In the genomic region with DNA sequence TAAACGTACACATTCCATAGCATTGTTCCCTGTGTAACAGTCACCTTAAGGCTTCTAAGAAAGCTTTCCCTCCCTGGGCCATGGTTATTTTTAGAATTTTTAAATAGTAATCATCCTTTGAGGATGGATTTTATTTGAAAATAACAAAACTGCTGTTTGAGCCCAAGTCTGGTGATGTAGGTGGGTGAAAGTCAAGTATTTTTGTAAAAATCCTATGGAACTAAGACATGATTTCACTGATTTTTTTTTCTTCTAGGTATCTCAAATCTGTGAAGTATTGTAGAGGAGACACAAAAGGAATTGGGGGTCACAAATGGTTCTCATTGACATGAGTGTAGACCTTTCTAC, we compare ENCODE assay signal across 8 cellular contexts. TPM values are rescaled to one million over a fixed set of nuclear protein-coding genes. Genes with fewer than 3 reads are reported as not detected.
DNase-seq lines count a peak whose midpoint lies in the region; ATAC-seq and TF ChIP-seq lines count a peak whose summit lies in the region.

No MANE protein-coding gene starts in this region.

- peaks cover 0 to 51% (median 49%) of the 10 kb centered on the region in 9 donors for H3K36me3 ChIP-seq in heart left ventricle
- peaks cover 37 to 41% of the 10 kb centered on the region in 2 donors for H3K36me3 ChIP-seq in ascending aorta
- peaks cover 60% of the 10 kb centered on the region for H3K36me3 ChIP-seq in mesodermal cell (ENCODE audit: control insufficient read depth, insufficient read depth, low read length)
- H3K36me3 ChIP-seq in uterus = no peaks in the 10 kb centered on the region

- 0 to 5% (median 2%) methylated on average over 1 of the region's 1 CpG for WGBS in heart left ventricle, 4 donors
- no CpG with 5 or more reads among the region's 1 CpG for WGBS in mesodermal cell (ENCODE audit: insufficient coverage in 2 of 2), 2 experiments

- no peaks in the 10 kb centered on the region for H3K27me3 ChIP-seq in heart left ventricle
- H3K27me3 ChIP-seq in ascending aorta = no peaks in the 10 kb centered on the region
- no peaks in the 10 kb centered on the region for H3K27me3 ChIP-seq in uterus

- no peaks in the 10 kb centered on the region for H3K9me3 ChIP-seq in heart left ventricle
- H3K9me3 ChIP-seq in ascending aorta = no peaks in the 10 kb centered on the region
- H3K9me3 ChIP-seq in mesodermal cell (ENCODE audit: control insufficient read depth, low read length) = no peaks in the 10 kb centered on the region
- no peaks in the 10 kb centered on the region for H3K9me3 ChIP-seq in uterus

- H3K4me1 ChIP-seq in heart left ventricle = peaks cover 3 to 79% (median 51%) of the 10 kb centered on the region in 12 donors
- H3K4me1 ChIP-seq in ascending aorta = peaks cover 7 to 30% of the 10 kb centered on the region in 2 donors
- peaks cover 3% of the 10 kb centered on the region for H3K4me1 ChIP-seq in mesodermal cell (ENCODE audit: control insufficient read depth, insufficient read depth, low read length, poor library complexity, severe bottlenecking)
- peaks cover 0 to 14% of the 10 kb centered on the region in 2 donors for H3K4me1 ChIP-seq in uterus

- H3K27ac ChIP-seq in heart left ventricle (peak overlapping the region in 11 of 12 donors; percentile 15 to 98 (median 95)), ascending aorta (peak overlapping the region in 1 of 2 donors; percentile 29), mesodermal cell (ENCODE audit: low read depth, low read length, severe bottlenecking) (peak overlapping the region; percentile 46), uterus (peak overlapping the region; percentile 87 to 92)

- intact Hi-C loops in heart left ventricle (cut with DNase I) = loop anchor here (1.0 to 10.0 kb wide), 16 partner anchors 54 to 534 kb away; partner anchors contain the start of genes ALKBH2 (in 7 of the 10), UNG (in 5 of the 10), SSH1 (in 3 of the 10) and CORO1C (in 2 of the 10)
- intact Hi-C loops in Right ventricle myocardium inferior (cut with DNase I) = loop anchor here (1.0 to 5.0 kb wide), 4 partner anchors 55 to 529 kb away; partner anchors contain the start of gene ALKBH2
- intact Hi-C loops in ascending aorta (cut with DNase I) = loop anchor here (1.0 to 5.0 kb wide), 9 partner anchors 55 to 1434 kb away; partner anchors contain the start of genes ANKRD13A, GIT2, PRDM4 and SSH1
- intact Hi-C loops in uterus (cut with DNase I; ENCODE audit: low total_unique reads) = loop anchor here (5.0 to 10.0 kb wide), 2 partner anchors 54 to 531 kb away; partner anchors contain the start of genes ALKBH2 and UNG

- TF ChIP-seq CTCF in heart left ventricle (IDR thresholded peaks at IDR 0.05) = peak in 1 of 12 donors; percentile 12
- TF ChIP-seq CTCF in ascending aorta (IDR thresholded peaks at IDR 0.05) = no peak
- TF ChIP-seq CTCF in uterus (IDR thresholded peaks at IDR 0.05) = no peak

- no peak for DNase-seq in heart left ventricle
- no peak for DNase-seq in Right ventricle myocardium inferior (ENCODE audit: missing footprints)
- no peak for DNase-seq in ascending aorta (ENCODE audit: low spot score in 2 of 2)
- DNase-seq in uterus = no peak

- H3K4me3 ChIP-seq in heart left ventricle (peak overlapping the region in 10 of 12 donors; percentile 1 to 100 (median 92)), ascending aorta (peak overlapping the region; percentile 96), mesodermal cell (ENCODE audit: extremely low read depth, insufficient read depth, low read length, poor library complexity, severe bottlenecking) (peak overlapping the region; percentile 98), uterus (peak overlapping the region in 1 of 2 donors; percentile 91)

- ATAC-seq in heart left ventricle (no peak), Right ventricle myocardium inferior (no peak), HG03521 (IDR thresholded peaks at IDR 0.05; ENCODE audit: unreplicated experiment) (no peak), GM21447 (IDR thresholded peaks at IDR 0.05; ENCODE audit: unreplicated experiment) (no peak), GM19455 (IDR thresholded peaks at IDR 0.05; ENCODE audit: unreplicated experiment) (no peak)

- TF ChIP-seq POLR2A in heart left ventricle (IDR thresholded peaks at IDR 0.05) (no peak), uterus (IDR thresholded peaks at IDR 0.05) (no peak)

RNA-seq across cellular contexts. Expression of gene ISCU, which starts 1.4 kb away (rescaled TPM):
- 100 to 1,000 TPM; 289 to 632 (median 497) TPM for total RNA-seq in heart left ventricle
- polyA plus RNA-seq in heart left ventricle = 100 to 1,000 TPM; 203 to 335 TPM
- 444 TPM for total RNA-seq in Right ventricle myocardium inferior
- total RNA-seq in ascending aorta = 136 TPM
- 145 TPM for polyA plus RNA-seq in mesodermal cell (2013, experiment 1 of 2)
- 137 TPM for polyA plus RNA-seq in mesodermal cell (2013, experiment 2 of 2)
- total RNA-seq in uterus = 100 to 1,000 TPM in 3 of 4 donors, 10 to 100 TPM in 1; 81.3 to 226 (median 161) TPM

RNA-seq across cellular contexts. Expression of gene SART3, which starts 2.8 kb away (rescaled TPM):
- 10 to 100 TPM; 19.5 to 33.2 (median 27.4) TPM for total RNA-seq in heart left ventricle
- 10 to 100 TPM; 13.3 to 20.3 TPM for polyA plus RNA-seq in heart left ventricle
- total RNA-seq in Right ventricle myocardium inferior = 21.7 TPM
- 22.9 TPM for total RNA-seq in ascending aorta
- 44.2 TPM for polyA plus RNA-seq in mesodermal cell (2013, experiment 1 of 2)
- 38.5 TPM for polyA plus RNA-seq in mesodermal cell (2013, experiment 2 of 2)
- 10 to 100 TPM; 16.2 to 86.1 (median 55.7) TPM for total RNA-seq in uterus

RNA-seq across cellular contexts. Expression of gene TMEM119, which starts 34.1 kb away (rescaled TPM):
- 10 to 100 TPM in 1 of 9 donors, 1 to 10 TPM in 7, under 1 TPM in 1; 0.19 to 11.0 (median 2.2) TPM for total RNA-seq in heart left ventricle
- polyA plus RNA-seq in heart left ventricle = 1 to 10 TPM in 1 of 2 donors, under 1 TPM in 1; 0.80 to 3.0 TPM
- total RNA-seq in Right ventricle myocardium inferior = 1.3 TPM
- total RNA-seq in ascending aorta = 251 TPM
- 6.6 TPM for polyA plus RNA-seq in mesodermal cell (2013, experiment 1 of 2)
- polyA plus RNA-seq in mesodermal cell (2013, experiment 2 of 2) = 6.6 TPM
- 100 to 1,000 TPM in 1 of 4 donors, 10 to 100 TPM in 2, 1 to 10 TPM in 1; 9.1 to 102 (median 12.4) TPM for total RNA-seq in uterus

RNA-seq across cellular contexts. Expression of gene FICD, which starts 48.7 kb away (rescaled TPM):
- total RNA-seq in heart left ventricle (1 to 10 TPM; 2.6 to 6.6 (median 3.5) TPM), Right ventricle myocardium inferior (2.9 TPM), ascending aorta (30.8 TPM), uterus (10 to 100 TPM in 1 of 4 donors, 1 to 10 TPM in 3; 3.5 to 11.5 (median 4.3) TPM)
- 1 to 10 TPM; 1.4 to 4.6 TPM for polyA plus RNA-seq in heart left ventricle
- 4.1 TPM for polyA plus RNA-seq in mesodermal cell (2013, experiment 1 of 2)
- 3.5 TPM for polyA plus RNA-seq in mesodermal cell (2013, experiment 2 of 2)
